Comparison of ENCODE assay signal across 1 cellular context in the genomic region with DNA sequence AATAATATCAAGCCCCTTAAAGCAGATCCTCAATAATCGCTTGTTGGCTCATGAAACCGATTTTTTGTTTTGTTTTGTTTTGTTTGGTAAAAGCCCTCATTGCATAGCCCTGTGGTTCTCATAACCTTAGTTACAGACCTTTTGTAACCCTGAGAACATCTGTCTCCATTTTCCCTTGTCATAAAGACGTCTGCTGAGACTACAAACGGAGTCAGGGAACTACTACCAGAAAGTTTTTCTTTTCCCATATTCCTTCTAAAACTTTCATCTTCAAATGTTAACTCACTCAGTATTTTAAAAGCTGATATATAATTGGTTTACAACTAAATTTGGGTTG.
TF ChIP-seq lines count a peak whose summit lies in the region.

No MANE protein-coding gene starts in this region.

TF ChIP-seq in K562, 482 proteins besides CTCF, POLR2A, EP300 and RAD21 (continues in another document):
- TF ChIP-seq NFRKB (IDR thresholded peaks at IDR 0.05; ENCODE audit: low read depth) = 0 out of 2 replicates have a peak, but pooled peaks have one; percentile 15
- peak; percentile 12; the same call in 1 of the 2 replicates for TF ChIP-seq MYNN (IDR thresholded peaks at IDR 0.05)
- no peak for TF ChIP-seq MYNN (CRISPR knock-in tag; IDR thresholded peaks at IDR 0.05)
- 0 out of 4 replicates have a peak, but pooled peaks of 1 of the 2 experiments have one; percentile 29 for TF ChIP-seq HDAC1 (IDR thresholded peaks at IDR 0.05)
- TF ChIP-seq, protein P1, sequence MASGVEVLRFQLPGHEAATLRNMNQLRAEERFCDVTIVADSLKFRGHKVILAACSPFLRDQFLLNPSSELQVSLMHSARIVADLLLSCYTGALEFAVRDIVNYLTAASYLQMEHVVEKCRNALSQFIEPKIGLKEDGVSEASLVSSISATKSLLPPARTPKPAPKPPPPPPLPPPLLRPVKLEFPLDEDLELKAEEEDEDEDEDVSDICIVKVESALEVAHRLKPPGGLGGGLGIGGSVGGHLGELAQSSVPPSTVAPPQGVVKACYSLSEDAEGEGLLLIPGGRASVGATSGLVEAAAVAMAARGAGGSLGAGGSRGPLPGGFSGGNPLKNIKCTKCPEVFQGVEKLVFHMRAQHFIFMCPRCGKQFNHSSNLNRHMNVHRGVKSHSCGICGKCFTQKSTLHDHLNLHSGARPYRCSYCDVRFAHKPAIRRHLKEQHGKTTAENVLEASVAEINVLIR (CRISPR knock-in tag; IDR thresholded peaks at IDR 0.05) = no peak
- TF ChIP-seq HCFC1 (IDR thresholded peaks at IDR 0.05; ENCODE audit: low read depth, low read length) = no peak
- no peak for TF ChIP-seq BCOR (IDR thresholded peaks at IDR 0.05)
- TF ChIP-seq TAF7 (tag; IDR thresholded peaks at IDR 0.05) = 0 out of 2 replicates have a peak, but pooled peaks have one; percentile 7
- TF ChIP-seq, protein P2, sequence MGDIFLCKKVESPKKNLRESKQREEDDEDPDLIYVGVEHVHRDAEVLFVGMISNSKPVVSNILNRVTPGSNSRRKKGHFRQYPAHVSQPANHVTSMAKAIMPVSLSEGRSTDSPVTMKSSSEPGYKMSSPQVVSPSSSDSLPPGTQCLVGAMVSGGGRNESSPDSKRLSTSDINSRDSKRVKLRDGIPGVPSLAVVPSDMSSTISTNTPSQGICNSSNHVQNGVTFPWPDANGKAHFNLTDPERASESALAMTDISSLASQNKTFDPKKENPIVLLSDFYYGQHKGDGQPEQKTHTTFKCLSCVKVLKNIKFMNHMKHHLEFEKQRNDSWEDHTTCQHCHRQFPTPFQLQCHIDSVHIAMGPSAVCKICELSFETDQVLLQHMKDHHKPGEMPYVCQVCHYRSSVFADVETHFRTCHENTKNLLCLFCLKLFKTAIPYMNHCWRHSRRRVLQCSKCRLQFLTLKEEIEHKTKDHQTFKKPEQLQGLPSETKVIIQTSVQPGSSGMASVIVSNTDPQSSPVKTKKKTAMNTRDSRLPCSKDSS (IDR thresholded peaks at IDR 0.05; ENCODE audit: low read depth, partially characterized antibody) = no peak
- TF ChIP-seq ZZZ3 (IDR thresholded peaks at IDR 0.05) = no peak
- TF ChIP-seq SMAD4 (CRISPR knock-in tag; conservative IDR thresholded peaks at IDR 0.05) = 0 out of 2 replicates have a peak, but pooled peaks have one; percentile 9
- TF ChIP-seq, protein P3, sequence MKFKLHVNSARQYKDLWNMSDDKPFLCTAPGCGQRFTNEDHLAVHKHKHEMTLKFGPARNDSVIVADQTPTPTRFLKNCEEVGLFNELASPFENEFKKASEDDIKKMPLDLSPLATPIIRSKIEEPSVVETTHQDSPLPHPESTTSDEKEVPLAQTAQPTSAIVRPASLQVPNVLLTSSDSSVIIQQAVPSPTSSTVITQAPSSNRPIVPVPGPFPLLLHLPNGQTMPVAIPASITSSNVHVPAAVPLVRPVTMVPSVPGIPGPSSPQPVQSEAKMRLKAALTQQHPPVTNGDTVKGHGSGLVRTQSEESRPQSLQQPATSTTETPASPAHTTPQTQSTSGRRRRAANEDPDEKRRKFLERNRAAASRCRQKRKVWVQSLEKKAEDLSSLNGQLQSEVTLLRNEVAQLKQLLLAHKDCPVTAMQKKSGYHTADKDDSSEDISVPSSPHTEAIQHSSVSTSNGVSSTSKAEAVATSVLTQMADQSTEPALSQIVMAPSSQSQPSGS (CRISPR knock-in tag; IDR thresholded peaks at IDR 0.05) = no peak
- no peak for TF ChIP-seq ZNF644 (tag; IDR thresholded peaks at IDR 0.05; ENCODE audit: low read depth)
- TF ChIP-seq, protein P4, sequence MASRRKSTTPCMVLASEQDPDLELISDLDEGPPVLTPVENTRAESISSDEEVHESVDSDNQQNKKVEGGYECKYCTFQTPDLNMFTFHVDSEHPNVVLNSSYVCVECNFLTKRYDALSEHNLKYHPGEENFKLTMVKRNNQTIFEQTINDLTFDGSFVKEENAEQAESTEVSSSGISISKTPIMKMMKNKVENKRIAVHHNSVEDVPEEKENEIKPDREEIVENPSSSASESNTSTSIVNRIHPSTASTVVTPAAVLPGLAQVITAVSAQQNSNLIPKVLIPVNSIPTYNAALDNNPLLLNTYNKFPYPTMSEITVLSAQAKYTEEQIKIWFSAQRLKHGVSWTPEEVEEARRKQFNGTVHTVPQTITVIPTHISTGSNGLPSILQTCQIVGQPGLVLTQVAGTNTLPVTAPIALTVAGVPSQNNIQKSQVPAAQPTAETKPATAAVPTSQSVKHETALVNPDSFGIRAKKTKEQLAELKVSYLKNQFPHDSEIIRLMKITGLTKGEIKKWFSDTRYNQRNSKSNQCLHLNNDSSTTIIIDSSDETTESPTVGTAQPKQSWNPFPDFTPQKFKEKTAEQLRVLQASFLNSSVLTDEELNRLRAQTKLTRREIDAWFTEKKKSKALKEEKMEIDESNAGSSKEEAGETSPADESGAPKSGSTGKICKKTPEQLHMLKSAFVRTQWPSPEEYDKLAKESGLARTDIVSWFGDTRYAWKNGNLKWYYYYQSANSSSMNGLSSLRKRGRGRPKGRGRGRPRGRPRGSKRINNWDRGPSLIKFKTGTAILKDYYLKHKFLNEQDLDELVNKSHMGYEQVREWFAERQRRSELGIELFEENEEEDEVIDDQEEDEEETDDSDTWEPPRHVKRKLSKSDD (conservative IDR thresholded peaks at IDR 0.05; ENCODE audit: low read length) = no peak
- TF ChIP-seq PPARD (CRISPR knock-in tag; IDR thresholded peaks at IDR 0.05) = no peak
- TF ChIP-seq, protein P5, sequence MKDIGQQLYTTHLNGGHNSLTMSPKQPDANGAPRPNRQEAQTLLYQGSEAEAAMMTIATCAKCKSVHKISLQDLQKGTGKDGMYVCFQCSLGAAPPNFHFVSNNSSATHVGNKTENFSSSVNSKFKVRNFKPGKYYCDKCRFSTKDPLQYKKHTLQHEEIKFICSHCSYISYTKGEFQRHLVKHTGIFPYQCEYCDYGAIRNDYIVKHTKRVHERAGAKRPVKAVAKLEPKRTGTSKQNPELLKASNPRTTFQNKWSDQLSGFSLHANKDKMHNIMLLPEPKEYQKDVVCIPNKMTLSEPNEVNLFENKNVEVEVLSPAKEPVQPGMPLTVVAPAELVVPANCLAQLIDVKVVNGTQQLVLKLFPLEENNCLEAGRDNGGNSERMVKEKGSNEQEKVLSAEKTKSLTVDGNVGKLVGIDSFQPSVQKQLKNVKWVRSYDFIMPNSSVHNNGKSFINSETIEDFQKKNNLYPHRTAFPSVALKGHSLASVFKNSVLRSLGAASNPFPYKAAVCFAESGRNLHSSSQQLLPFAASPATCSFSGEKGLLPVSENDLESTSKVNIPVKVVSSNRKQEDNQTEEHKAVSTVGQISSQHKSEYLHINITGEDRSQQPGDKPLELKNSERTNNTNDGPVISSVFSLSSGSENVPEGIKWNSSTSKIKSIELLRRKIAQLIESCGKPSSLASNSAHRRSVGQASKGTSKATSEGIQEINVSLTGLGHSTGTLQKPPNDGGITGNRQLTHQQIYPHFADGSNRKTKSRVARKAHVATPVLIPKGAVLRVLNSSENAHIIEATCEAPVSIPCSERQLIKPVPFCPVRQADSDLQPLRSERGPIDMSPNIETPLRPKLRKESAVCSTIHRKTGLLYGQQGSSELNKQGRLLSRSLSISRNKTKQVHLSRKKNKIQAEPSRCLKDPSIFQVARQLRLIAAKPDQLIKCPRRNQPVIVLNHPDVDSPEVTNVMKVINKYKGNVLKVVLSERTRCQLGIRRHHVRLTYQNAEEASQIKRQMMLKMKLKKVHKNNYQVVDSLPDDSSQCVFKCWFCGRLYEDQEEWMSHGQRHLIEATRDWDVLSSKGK (CRISPR knock-in tag; IDR thresholded peaks at IDR 0.05) = no peak
- peak; percentile 45 for TF ChIP-seq RFX1 (IDR thresholded peaks at IDR 0.05)
- TF ChIP-seq, protein P6, sequence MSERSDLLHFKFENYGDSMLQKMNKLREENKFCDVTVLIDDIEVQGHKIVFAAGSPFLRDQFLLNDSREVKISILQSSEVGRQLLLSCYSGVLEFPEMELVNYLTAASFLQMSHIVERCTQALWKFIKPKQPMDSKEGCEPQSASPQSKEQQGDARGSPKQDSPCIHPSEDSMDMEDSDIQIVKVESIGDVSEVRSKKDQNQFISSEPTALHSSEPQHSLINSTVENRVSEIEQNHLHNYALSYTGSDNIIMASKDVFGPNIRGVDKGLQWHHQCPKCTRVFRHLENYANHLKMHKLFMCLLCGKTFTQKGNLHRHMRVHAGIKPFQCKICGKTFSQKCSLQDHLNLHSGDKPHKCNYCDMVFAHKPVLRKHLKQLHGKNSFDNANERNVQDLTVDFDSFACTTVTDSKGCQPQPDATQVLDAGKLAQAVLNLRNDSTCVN (CRISPR knock-in tag; IDR thresholded peaks at IDR 0.05) = no peak
- TF ChIP-seq PTTG1 (tag; IDR thresholded peaks at IDR 0.05; ENCODE audit: low read depth) = 0 out of 2 replicates have a peak, but pooled peaks have one; percentile 4
- no peak for TF ChIP-seq PHF8 (IDR thresholded peaks at IDR 0.05; ENCODE audit: borderline replicate concordance, low read length)
- TF ChIP-seq, protein P7, sequence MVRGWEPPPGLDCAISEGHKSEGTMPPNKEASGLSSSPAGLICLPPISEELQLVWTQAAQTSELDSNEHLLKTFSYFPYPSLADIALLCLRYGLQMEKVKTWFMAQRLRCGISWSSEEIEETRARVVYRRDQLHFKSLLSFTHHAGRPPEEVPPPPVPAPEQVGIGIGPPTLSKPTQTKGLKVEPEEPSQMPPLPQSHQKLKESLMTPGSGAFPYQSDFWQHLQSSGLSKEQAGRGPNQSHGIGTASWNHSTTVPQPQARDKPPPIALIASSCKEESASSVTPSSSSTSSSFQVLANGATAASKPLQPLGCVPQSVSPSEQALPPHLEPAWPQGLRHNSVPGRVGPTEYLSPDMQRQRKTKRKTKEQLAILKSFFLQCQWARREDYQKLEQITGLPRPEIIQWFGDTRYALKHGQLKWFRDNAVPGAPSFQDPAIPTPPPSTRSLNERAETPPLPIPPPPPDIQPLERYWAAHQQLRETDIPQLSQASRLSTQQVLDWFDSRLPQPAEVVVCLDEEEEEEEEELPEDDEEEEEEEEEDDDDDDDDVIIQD (CRISPR knock-in tag; IDR thresholded peaks at IDR 0.05) = no peak
- TF ChIP-seq, protein P8, sequence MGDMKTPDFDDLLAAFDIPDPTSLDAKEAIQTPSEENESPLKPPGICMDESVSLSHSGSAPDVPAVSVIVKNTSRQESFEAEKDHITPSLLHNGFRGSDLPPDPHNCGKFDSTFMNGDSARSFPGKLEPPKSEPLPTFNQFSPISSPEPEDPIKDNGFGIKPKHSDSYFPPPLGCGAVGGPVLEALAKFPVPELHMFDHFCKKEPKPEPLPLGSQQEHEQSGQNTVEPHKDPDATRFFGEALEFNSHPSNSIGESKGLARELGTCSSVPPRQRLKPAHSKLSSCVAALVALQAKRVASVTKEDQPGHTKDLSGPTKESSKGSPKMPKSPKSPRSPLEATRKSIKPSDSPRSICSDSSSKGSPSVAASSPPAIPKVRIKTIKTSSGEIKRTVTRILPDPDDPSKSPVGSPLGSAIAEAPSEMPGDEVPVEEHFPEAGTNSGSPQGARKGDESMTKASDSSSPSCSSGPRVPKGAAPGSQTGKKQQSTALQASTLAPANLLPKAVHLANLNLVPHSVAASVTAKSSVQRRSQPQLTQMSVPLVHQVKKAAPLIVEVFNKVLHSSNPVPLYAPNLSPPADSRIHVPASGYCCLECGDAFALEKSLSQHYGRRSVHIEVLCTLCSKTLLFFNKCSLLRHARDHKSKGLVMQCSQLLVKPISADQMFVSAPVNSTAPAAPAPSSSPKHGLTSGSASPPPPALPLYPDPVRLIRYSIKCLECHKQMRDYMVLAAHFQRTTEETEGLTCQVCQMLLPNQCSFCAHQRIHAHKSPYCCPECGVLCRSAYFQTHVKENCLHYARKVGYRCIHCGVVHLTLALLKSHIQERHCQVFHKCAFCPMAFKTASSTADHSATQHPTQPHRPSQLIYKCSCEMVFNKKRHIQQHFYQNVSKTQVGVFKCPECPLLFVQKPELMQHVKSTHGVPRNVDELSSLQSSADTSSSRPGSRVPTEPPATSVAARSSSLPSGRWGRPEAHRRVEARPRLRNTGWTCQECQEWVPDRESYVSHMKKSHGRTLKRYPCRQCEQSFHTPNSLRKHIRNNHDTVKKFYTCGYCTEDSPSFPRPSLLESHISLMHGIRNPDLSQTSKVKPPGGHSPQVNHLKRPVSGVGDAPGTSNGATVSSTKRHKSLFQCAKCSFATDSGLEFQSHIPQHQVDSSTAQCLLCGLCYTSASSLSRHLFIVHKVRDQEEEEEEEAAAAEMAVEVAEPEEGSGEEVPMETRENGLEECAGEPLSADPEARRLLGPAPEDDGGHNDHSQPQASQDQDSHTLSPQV (IDR thresholded peaks at IDR 0.05) = peak; percentile 38; the same call in 1 of the 2 replicates
- 0 out of 2 replicates have a peak, but pooled peaks have one; percentile 3 for TF ChIP-seq ZNF311 (CRISPR knock-in tag; IDR thresholded peaks at IDR 0.05)
- no peak for TF ChIP-seq DNMT1 (IDR thresholded peaks at IDR 0.05)
- TF ChIP-seq TOE1 (IDR thresholded peaks at IDR 0.05; ENCODE audit: borderline replicate concordance) = no peak
- TF ChIP-seq TOE1 (CRISPR knock-in tag; IDR thresholded peaks at IDR 0.05; ENCODE audit: borderline replicate concordance, low read depth) = no peak
- no peak for TF ChIP-seq SUPT5H (IDR thresholded peaks at IDR 0.05)
- no peak for TF ChIP-seq SMARCC2 (IDR thresholded peaks at IDR 0.05; ENCODE audit: low read depth)
- TF ChIP-seq, protein P9, sequence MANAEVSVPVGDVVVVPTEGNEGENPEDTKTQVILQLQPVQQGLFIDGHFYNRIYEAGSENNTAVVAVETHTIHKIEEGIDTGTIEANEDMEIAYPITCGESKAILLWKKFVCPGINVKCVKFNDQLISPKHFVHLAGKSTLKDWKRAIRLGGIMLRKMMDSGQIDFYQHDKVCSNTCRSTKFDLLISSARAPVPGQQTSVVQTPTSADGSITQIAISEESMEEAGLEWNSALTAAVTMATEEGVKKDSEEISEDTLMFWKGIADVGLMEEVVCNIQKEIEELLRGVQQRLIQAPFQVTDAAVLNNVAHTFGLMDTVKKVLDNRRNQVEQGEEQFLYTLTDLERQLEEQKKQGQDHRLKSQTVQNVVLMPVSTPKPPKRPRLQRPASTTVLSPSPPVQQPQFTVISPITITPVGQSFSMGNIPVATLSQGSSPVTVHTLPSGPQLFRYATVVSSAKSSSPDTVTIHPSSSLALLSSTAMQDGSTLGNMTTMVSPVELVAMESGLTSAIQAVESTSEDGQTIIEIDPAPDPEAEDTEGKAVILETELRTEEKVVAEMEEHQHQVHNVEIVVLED (CRISPR knock-in tag; IDR thresholded peaks at IDR 0.05) = no peak
- peak; percentile 85; the same call in 1 of the 2 replicates for TF ChIP-seq ZNF175 (CRISPR knock-in tag; IDR thresholded peaks at IDR 0.05; ENCODE audit: low read depth)
- TF ChIP-seq CBX3 (IDR thresholded peaks at IDR 0.05; ENCODE audit: borderline replicate concordance in 1 of 2, low read length in 2 of 2) = no peak
- 0 out of 2 replicates have a peak, but pooled peaks have one; percentile 0 for TF ChIP-seq GTF2A2 (tag; IDR thresholded peaks at IDR 0.05)
- TF ChIP-seq NFE2 (IDR thresholded peaks at IDR 0.05; ENCODE audit: low read depth) = 0 out of 2 replicates have a peak, but pooled peaks have one; percentile 2
- TF ChIP-seq KLF16 (IDR thresholded peaks at IDR 0.05) = no peak
